Comparison of ENCODE assay signal across 1 cellular context in the genomic region with DNA sequence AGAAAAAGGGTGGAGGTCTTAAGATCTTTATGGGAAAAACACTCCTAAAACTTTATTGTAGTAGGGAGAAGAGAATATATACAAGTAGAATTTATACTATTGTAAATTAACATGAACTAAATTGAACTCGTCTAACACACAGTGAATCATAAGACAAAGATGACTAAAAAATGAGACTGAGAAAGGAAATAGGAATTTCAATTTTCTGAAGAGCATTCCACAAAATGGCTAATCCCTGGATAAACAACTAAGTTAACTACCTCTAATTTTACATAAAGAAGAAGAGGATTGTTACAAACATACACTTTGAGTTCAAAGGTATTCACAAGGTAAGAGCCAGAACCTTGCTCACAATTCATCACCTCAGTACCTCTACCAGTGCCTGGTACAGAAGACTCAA.
TF ChIP-seq lines count a peak whose summit lies in the region.

No MANE protein-coding gene starts in this region.

TF ChIP-seq in IMR-90, 13 proteins besides CTCF, POLR2A, EP300 and RAD21 (continued from another document):
- TF ChIP-seq, protein P1, sequence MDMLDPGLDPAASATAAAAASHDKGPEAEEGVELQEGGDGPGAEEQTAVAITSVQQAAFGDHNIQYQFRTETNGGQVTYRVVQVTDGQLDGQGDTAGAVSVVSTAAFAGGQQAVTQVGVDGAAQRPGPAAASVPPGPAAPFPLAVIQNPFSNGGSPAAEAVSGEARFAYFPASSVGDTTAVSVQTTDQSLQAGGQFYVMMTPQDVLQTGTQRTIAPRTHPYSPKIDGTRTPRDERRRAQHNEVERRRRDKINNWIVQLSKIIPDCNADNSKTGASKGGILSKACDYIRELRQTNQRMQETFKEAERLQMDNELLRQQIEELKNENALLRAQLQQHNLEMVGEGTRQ (IDR thresholded peaks at IDR 0.05; ENCODE audit: low read depth, low read length), result no peak
